8 cellular contexts compared by ENCODE assay signal in genomic region chr5:95760291-95761191, GRCh38. TPM values are rescaled to one million over a fixed set of nuclear protein-coding genes. Genes with fewer than 3 reads are reported as not detected.
A peak's percentile ranks its signal among the peaks of the same experiment; 100 is the strongest.
DNase-seq lines count a peak whose midpoint lies in the region; ATAC-seq and TF ChIP-seq lines count a peak whose summit lies in the region.

No MANE protein-coding gene starts in this region.

- TF ChIP-seq POLR2A in Peyer's patch (IDR thresholded peaks at IDR 0.05): no peak

- H4K20me1 ChIP-seq in osteoblast (ENCODE audit: insufficient read depth, low read length): no peaks in the 10 kb centered on the region

- H3K27ac ChIP-seq in AG04450 (ENCODE audit: low read depth, low read length) (peak overlapping the region; percentile 77), Peyer's patch (peak overlapping the region; percentile 42 to 73 (median 66)), osteoblast (ENCODE audit: low read depth, low read length) (peak overlapping the region; percentile 79)

- H3K27me3 ChIP-seq in AG04450 (ENCODE audit: control insufficient read depth, insufficient read depth, low read length) (no peaks in the 10 kb centered on the region), Peyer's patch (no peaks in the 10 kb centered on the region), endocrine pancreas (ENCODE audit: control insufficient read depth, insufficient read depth, low read length) (no peaks in the 10 kb centered on the region), osteoblast (ENCODE audit: insufficient read depth, low read length) (no peaks in the 10 kb centered on the region)

- TF ChIP-seq CTCF in AG04450 (IDR thresholded peaks at IDR 0.05; ENCODE audit: low read depth, low read length) (no peak), Peyer's patch (IDR thresholded peaks at IDR 0.05) (no peak), osteoblast (IDR thresholded peaks at IDR 0.05; ENCODE audit: extremely low read depth, low read depth, low read length) (no peak)

- no peak overlapping the region for H2AFZ ChIP-seq in osteoblast (ENCODE audit: low read length)

- peak; percentile 96 for DNase-seq in AG04450 (ENCODE audit: low read depth, low spot score)
- peak in 1 of 3 donors; percentile 32 for DNase-seq in Peyer's patch
- DNase-seq in osteoblast (ENCODE audit: insufficient read length, low spot score, missing footprints): peak; percentile 63
- no peak for DNase-seq in NCI-H748 (lab: John Stamatoyannopoulos, UW; ENCODE audit: unreplicated experiment)
- no peak for DNase-seq in activated CD4-positive, CD25-positive, alpha-beta regulatory T cell (lab: John Stamatoyannopoulos, UW)

- CTCF ChIA-PET in AG04450 (lab: Charles Lee): interaction anchor here (0.6 kb wide), 1 partner anchor 96 kb away, joined by 3 read pairs; no protein-coding TSS in a partner anchor

- POLR2A ChIA-PET in AG04450 (lab: Yijun Ruan, JAX): interaction anchor here (0.6 to 1.1 kb wide), 11 partner anchors 13 to 114 kb away, joined by 3 to 17 read pairs (median 5); partner anchors contain the start of genes GLRX, RFESD and RHOBTB3

- no peak overlapping the region for H3K9ac ChIP-seq in endocrine pancreas (ENCODE audit: control insufficient read depth, insufficient read depth, low read length)

- peaks cover 15% of the 10 kb centered on the region for H3K79me2 ChIP-seq in osteoblast (ENCODE audit: insufficient read depth, low read length)

- H3K36me3 ChIP-seq in Peyer's patch (peaks cover 0 to 9% (median 0%) of the 10 kb centered on the region in 3 donors), endocrine pancreas (ENCODE audit: control insufficient read depth, insufficient read depth, low read length) (no peaks in the 10 kb centered on the region), osteoblast (ENCODE audit: insufficient read depth, low read length) (peaks cover 32% of the 10 kb centered on the region)

- ATAC-seq in GM18520 (IDR thresholded peaks at IDR 0.05; ENCODE audit: unreplicated experiment) (peak; percentile 78), HG03039 (IDR thresholded peaks at IDR 0.05; ENCODE audit: unreplicated experiment) (peak; percentile 80)

- H3K4me3 ChIP-seq in AG04450 (ENCODE audit: low read depth, low read length) (peak overlapping the region; percentile 17; the same call in 1 of the 2 replicates), Peyer's patch (peak overlapping the region in 3 of 4 donors; percentile 1 to 33 (median 25)), endocrine pancreas (ENCODE audit: control insufficient read depth, insufficient read depth, low read length) (peak overlapping the region; percentile 75), osteoblast (ENCODE audit: insufficient read depth, low read length) (peak overlapping the region; percentile 34)

- peak overlapping the region; percentile 79 for H3K4me2 ChIP-seq in osteoblast (ENCODE audit: insufficient read depth, low read length)

- H3K9me3 ChIP-seq in AG04450 (ENCODE audit: control insufficient read depth, insufficient read depth, low read length): no peaks in the 10 kb centered on the region
- H3K9me3 ChIP-seq in Peyer's patch: no peaks in the 10 kb centered on the region
- H3K9me3 ChIP-seq in endocrine pancreas (ENCODE audit: control insufficient read depth, low read length): no peaks in the 10 kb centered on the region
- H3K9me3 ChIP-seq in osteoblast (ENCODE audit: low read depth, low read length): no peaks in the 10 kb centered on the region

- H3K4me1 ChIP-seq in Peyer's patch (peaks cover 0 to 32% (median 3%) of the 10 kb centered on the region in 4 donors), endocrine pancreas (ENCODE audit: control insufficient read depth, insufficient read depth, low read length) (peaks cover 66% of the 10 kb centered on the region), osteoblast (ENCODE audit: insufficient read depth, low read length) (peaks cover 47% of the 10 kb centered on the region)

RNA-seq across cellular contexts. Expression of gene RHOBTB3, which starts 29.4 kb away (rescaled TPM):
- polyA plus RNA-seq in AG04450 (2011; rRNA removed): 303 and 360 TPM in 2 replicates
- 690 and 767 TPM in 2 replicates for polyA minus RNA-seq in AG04450 (2011; rRNA and poly(A)+ RNA removed)
- total RNA-seq in Peyer's patch (10 to 100 TPM; 40.1 to 95.7 (median 71.0) TPM), osteoblast (314 and 349 TPM in 2 replicates)

Comparison
In these comparisons a context has a peak if more than half of its experiments do, and no peak if none do; other contexts are left out.
1. DNase-seq: peak in AG04450 (single experiment) and osteoblast (single experiment); none in NCI-H748 (single experiment) and activated CD4-positive, CD25-positive, alpha-beta regulatory T cell (0 of 4).
2. H3K4me3 ChIP-seq: peak in every context shown above with its lines; median percentile 75 in endocrine pancreas; 34 in osteoblast; 25 in Peyer's patch; 17 in AG04450.
3. Peak in every context shown above with its lines, with median percentiles within 50 percentile points of each other: H3K27ac ChIP-seq.